In genomic region chrX:144738246-144738645, GRCh38 we compare ENCODE assay signal across 33 cellular contexts.
"Had no signal": no experiment of that assay in that cellular context is flagged by ENCODE, and none has a peak within 500 bp of the region (broad histone marks: within the 10 kb centered on the region; RNA-seq: fewer than 3 reads in every experiment).

No MANE protein-coding gene starts in this region.

- H3K27ac ChIP-seq: adrenal gland, ascending aorta, body of pancreas, brain microvascular endothelial cell, breast epithelium, cardiac muscle cell had no signal

- ATAC-seq: activated naive CD4-positive, alpha-beta T cell treated with anti-CD3 and anti-CD28 coated beads, Interleukin-2, amount 50 U/mL, for 72 hours; activated naive CD8-positive, alpha-beta T cell treated with anti-CD3 and anti-CD28 coated beads, Interleukin-2, amount 50 U/mL, for 24 hours; activated T-cell treated with anti-CD3 and anti-CD28 coated beads, Interleukin-2, amount 50 U/mL, for 4 hours; activated T-cell treated with anti-CD3 and anti-CD28 coated beads, Interleukin-2, amount 50 U/mL, for 72 hours; activated T-helper 17 cell treated with anti-CD3 and anti-CD28 coated beads, Interleukin-2, amount 50 U/mL, for 72 hours; body of pancreas had no signal

- FAIRE-seq: astrocyte, bronchial epithelial cell, colon had no signal

- H3K27me3 ChIP-seq: adrenal gland, ascending aorta, body of pancreas, brain microvascular endothelial cell, breast epithelium, cardiac muscle cell had no signal

- H3K4me3 ChIP-seq: adrenal gland, ascending aorta, body of pancreas, breast epithelium, cardiac muscle cell had no signal

- H3K9me3 ChIP-seq: adrenal gland, ascending aorta, body of pancreas, breast epithelium had no signal

- H3K4me1 ChIP-seq: adrenal gland, ascending aorta, body of pancreas, breast epithelium had no signal

- H3K36me3 ChIP-seq: adrenal gland, ascending aorta, brain microvascular endothelial cell, breast epithelium, cardiac muscle cell had no signal

- DNase-seq: activated effector memory CD4-positive, alpha-beta T cell treated with anti-CD3 and anti-CD28 coated beads, Interleukin-2, amount 50 U/mL, for 16 hours; activated effector memory CD4-positive, alpha-beta T cell treated with Interleukin-2 at 50 U/mL for 16 hours; activated gamma-delta T cell; activated gamma-delta T cell treated with Interleukin-2 at 50 U/mL for 16 hours; activated naive CD4-positive, alpha-beta T cell; activated naive CD4-positive, alpha-beta T cell treated with anti-CD3 and anti-CD28 coated beads for 36 hours; activated naive CD4-positive, alpha-beta T cell treated with anti-CD3 and anti-CD28 coated beads, Interleukin-2, amount 10 ng/mL, durations not matched to agents 7 days and 5 days; activated naive CD4-positive, alpha-beta T cell treated with anti-CD3 and anti-CD28 coated beads, Interleukin-2, amount 50 U/mL, for 16 hours; activated naive CD4-positive, alpha-beta T cell treated with Interleukin-2 at 50 U/mL for 16 hours; activated naive CD8-positive, alpha-beta T cell treated with anti-CD3 and anti-CD28 coated beads for 36 hours; activated naive CD8-positive, alpha-beta T cell treated with anti-CD3 and anti-CD28 coated beads, Interleukin-2, amount 10 ng/mL, durations not matched to agents 7 days and 5 days; activated naive CD8-positive, alpha-beta T cell treated with anti-CD3 and anti-CD28 coated beads, Interleukin-2, amount 50 U/mL, for 24 hours; activated T-cell treated with anti-CD3 and anti-CD28 coated beads, Interleukin-2, amount 50 U/mL, for 4 hours; activated T-cell treated with anti-CD3 and anti-CD28 coated beads, Interleukin-2, amount 50 U/mL, for 48 hours; activated T-cell treated with anti-CD3 and anti-CD28 coated beads, Interleukin-2, amount 50 U/mL, for 72 hours; adrenal gland; amniotic stem cell; amygdala; anterior cingulate cortex; aorta; body of pancreas; brain microvascular endothelial cell; caudate nucleus; central memory CD4-positive, alpha-beta T cell; cerebellar nuclear complex had no signal
